ENCODE assay signal across 8 cellular contexts in genomic region chr1:145985502-145986439, GRCh38. TPM values are rescaled to one million over a fixed set of nuclear protein-coding genes. Genes with fewer than 3 reads are reported as not detected.
DNase-seq lines count a peak whose midpoint lies in the region; ATAC-seq, FAIRE-seq and TF ChIP-seq lines count a peak whose summit lies in the region.

No MANE protein-coding gene starts in this region.

- peaks cover 28 to 70% (median 29%) of the 10 kb centered on the region in 3 donors for H3K4me1 Mint-ChIP-seq in CD8-positive, alpha-beta memory T cell

- no peaks in the 10 kb centered on the region for H3K27me3 Mint-ChIP-seq in CD8-positive, alpha-beta memory T cell

- FAIRE-seq in D721Med (lab: Jason Lieb, UNC), result no peak

- H3K4me3 Mint-ChIP-seq in CD8-positive, alpha-beta memory T cell, result peak overlapping the region in 6 of 7 donors; percentile 49 to 80 (median 71)

- H3K27me3 ChIP-seq in CD8-positive, alpha-beta memory T cell (ENCODE audit: insufficient read depth, low read length, poor library complexity, severe bottlenecking), result no peaks in the 10 kb centered on the region
- H3K27me3 ChIP-seq in foreskin keratinocyte, result no peaks in the 10 kb centered on the region
- no peaks in the 10 kb centered on the region for H3K27me3 ChIP-seq in rectal smooth muscle tissue (ENCODE audit: control insufficient read depth, insufficient read depth, low read length)

- H3K9ac ChIP-seq in rectal smooth muscle tissue (ENCODE audit: low read length), result no peak overlapping the region

- no peak overlapping the region for H3K4me3 ChIP-seq in CD8-positive, alpha-beta memory T cell (ENCODE audit: low read length)
- H3K4me3 ChIP-seq in rectal smooth muscle tissue (ENCODE audit: low read length), result peak overlapping the region; percentile 45

- ATAC-seq in foreskin keratinocyte (peak; percentile 9), HG02870 (IDR thresholded peaks at IDR 0.05; ENCODE audit: unreplicated experiment) (no peak), HG03097 (IDR thresholded peaks at IDR 0.05; ENCODE audit: low FRiP score, unreplicated experiment) (no peak)

- DNase-seq in CD8-positive, alpha-beta memory T cell, result no peak
- DNase-seq in LoVo (ENCODE audit: low spot score) (peak; percentile 63), foreskin keratinocyte (no peak), D721Med (ENCODE audit: insufficient read length, low spot score) (no peak)

- H3K9me3 ChIP-seq in CD8-positive, alpha-beta memory T cell (ENCODE audit: low read length), result no peaks in the 10 kb centered on the region

- peaks cover 78% of the 10 kb centered on the region for H3K4me1 ChIP-seq in CD8-positive, alpha-beta memory T cell (ENCODE audit: insufficient read depth, low read length)
- H3K4me1 ChIP-seq in foreskin keratinocyte (peaks cover 12% of the 10 kb centered on the region), rectal smooth muscle tissue (ENCODE audit: control insufficient read depth, insufficient read depth, low read length) (peaks cover 52% of the 10 kb centered on the region)

- no peak for TF ChIP-seq CTCF in VCaP (conservative IDR thresholded peaks at IDR 0.05)
- no peak for TF ChIP-seq CTCF in foreskin keratinocyte (conservative IDR thresholded peaks at IDR 0.05)
- no peak for TF ChIP-seq CTCF in D721Med (IDR thresholded peaks at IDR 0.05; ENCODE audit: insufficient read depth, missing control alignments)

- H3K9me3 Mint-ChIP-seq in CD8-positive, alpha-beta memory T cell, result no peaks in the 10 kb centered on the region

- no peaks in the 10 kb centered on the region for H3K36me3 ChIP-seq in CD8-positive, alpha-beta memory T cell (ENCODE audit: insufficient read depth, low read length)
- no peaks in the 10 kb centered on the region for H3K36me3 ChIP-seq in rectal smooth muscle tissue (ENCODE audit: control insufficient read depth, insufficient read depth, low read length)

- peak overlapping the region; percentile 46 for H3K27ac ChIP-seq in CD8-positive, alpha-beta memory T cell (ENCODE audit: low read depth, low read length)
- H3K27ac ChIP-seq in VCaP (peak overlapping the region; percentile 44), foreskin keratinocyte (no peak overlapping the region), rectal smooth muscle tissue (ENCODE audit: low read depth, low read length) (peak overlapping the region; percentile 96)

- CTCF ChIA-PET in CD8-positive, alpha-beta memory T cell (lab: Charles Lee), result interaction anchor here (1.6 kb wide), 1 partner anchor 26 kb away, joined by 4 read pairs; no protein-coding TSS in a partner anchor

- POLR2A ChIA-PET in CD8-positive, alpha-beta memory T cell (lab: Charles Lee), result interaction anchor here (0.6 to 4.7 kb wide), 3 partner anchors 8 to 11 kb away, joined by 3 to 49 read pairs (median 10); partner anchors contain the start of gene TXNIP

- H3K27ac Mint-ChIP-seq in CD8-positive, alpha-beta memory T cell, result peak overlapping the region; percentile 86 to 99 (median 94)

- no peaks in the 10 kb centered on the region for H3K36me3 Mint-ChIP-seq in CD8-positive, alpha-beta memory T cell

RNA-seq across cellular contexts. Expression of gene TXNIP, which starts 10.6 kb away (rescaled TPM):
- 100 to 1,000 TPM; 167 to 170 TPM for total RNA-seq in CD8-positive, alpha-beta memory T cell
- polyA plus RNA-seq in CD8-positive, alpha-beta memory T cell, result 4,579 TPM
- 16.2 and 17.2 TPM in 2 replicates for total RNA-seq in foreskin keratinocyte
- polyA plus RNA-seq in foreskin keratinocyte, result 7.4 and 9.6 TPM in 2 replicates

RNA-seq across cellular contexts. Expression of gene POLR3GL, which starts 21.3 kb away (rescaled TPM):
- total RNA-seq in CD8-positive, alpha-beta memory T cell, result 10 to 100 TPM; 21.6 to 22.8 TPM
- 103 TPM for polyA plus RNA-seq in CD8-positive, alpha-beta memory T cell
- total RNA-seq in foreskin keratinocyte, result 16.4 and 17.5 TPM in 2 replicates
- polyA plus RNA-seq in foreskin keratinocyte, result 22.6 and 22.9 TPM in 2 replicates

RNA-seq across cellular contexts. Expression of gene ANKRD34A, which starts 21.4 kb away (rescaled TPM):
- total RNA-seq in CD8-positive, alpha-beta memory T cell, result 1 to 10 TPM; 6.9 to 8.7 TPM
- 0.97 TPM for polyA plus RNA-seq in CD8-positive, alpha-beta memory T cell
- total RNA-seq in foreskin keratinocyte, result 1.0 and 1.1 TPM in 2 replicates
- polyA plus RNA-seq in foreskin keratinocyte, result 1.2 TPM in 2 replicates

RNA-seq across cellular contexts. Expression of gene LIX1L, which starts 28.0 kb away (rescaled TPM):
- 10 to 100 TPM; 41.8 to 42.6 TPM for total RNA-seq in CD8-positive, alpha-beta memory T cell
- 33.5 TPM for polyA plus RNA-seq in CD8-positive, alpha-beta memory T cell
- total RNA-seq in foreskin keratinocyte, result 18.8 and 21.7 TPM in 2 replicates
- 11.7 TPM in 2 replicates for polyA plus RNA-seq in foreskin keratinocyte

RNA-seq across cellular contexts. Expression of gene HJV, which starts 35.8 kb away (rescaled TPM):
- total RNA-seq in CD8-positive, alpha-beta memory T cell, result not detected
- polyA plus RNA-seq in CD8-positive, alpha-beta memory T cell, result not detected
- total RNA-seq in foreskin keratinocyte, result not detected in 2 replicates
- polyA plus RNA-seq in foreskin keratinocyte, result not detected in 2 replicates
